Comparison of ENCODE assay signal across 16 cellular contexts in the genomic region with DNA sequence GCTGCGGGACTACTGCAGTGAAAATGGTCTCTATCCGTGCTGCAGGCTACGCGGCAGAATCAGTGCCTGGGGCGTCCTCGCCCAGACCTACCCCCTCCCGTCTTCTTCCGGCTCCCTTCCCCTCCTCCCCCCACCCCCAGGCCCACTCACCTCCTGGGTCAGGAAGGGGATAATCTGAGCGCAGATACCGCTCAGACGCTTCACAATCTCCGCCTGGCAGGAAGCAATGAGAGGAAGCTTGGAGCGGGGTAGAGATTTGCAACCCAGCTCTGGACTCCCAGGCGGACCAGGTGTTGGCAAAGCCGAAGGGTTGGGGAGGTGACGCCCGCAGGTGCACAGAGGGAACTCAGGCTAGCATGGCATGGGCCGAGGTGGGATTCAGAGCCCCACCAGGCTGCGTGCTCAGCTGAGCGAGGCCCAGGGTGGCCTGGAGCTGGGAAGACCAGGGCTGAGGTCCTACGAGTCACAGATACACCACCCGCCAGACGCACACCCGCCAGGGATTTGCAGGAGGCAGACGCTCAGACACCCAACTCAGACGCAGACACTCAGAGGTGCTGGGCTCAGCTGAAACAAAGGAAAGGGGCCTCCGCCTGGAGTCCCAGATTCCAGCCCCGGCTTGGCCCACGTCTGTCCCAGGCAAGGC. TPM values are rescaled to one million over a fixed set of nuclear protein-coding genes. Genes with fewer than 3 reads are reported as not detected.
DNase-seq lines count a peak whose midpoint lies in the region; ATAC-seq and TF ChIP-seq lines count a peak whose summit lies in the region.
"Had no signal": no experiment of that assay in that cellular context is flagged by ENCODE, and none has a peak within 500 bp of the region (broad histone marks: within the 10 kb centered on the region; RNA-seq: fewer than 3 reads in every experiment).

No MANE protein-coding gene starts in this region.

- no peak for ATAC-seq in GM21381 (IDR thresholded peaks at IDR 0.05; ENCODE audit: unreplicated experiment)
- ATAC-seq in HG02678 (IDR thresholded peaks at IDR 0.05; ENCODE audit: unreplicated experiment), result no peak
- ATAC-seq in GM21447 (IDR thresholded peaks at IDR 0.05; ENCODE audit: unreplicated experiment), result no peak

- H3K36me3 Mint-ChIP-seq in neural progenitor cell, result no peaks in the 10 kb centered on the region

- peaks cover 13% of the 10 kb centered on the region in 2 donors for H3K4me1 ChIP-seq in duodenal mucosa (ENCODE audit: control insufficient read depth in 1 of 2, insufficient read depth in 2 of 2, low read length in 2 of 2)
- H3K4me1 ChIP-seq in neural progenitor cell, result peaks cover 20% of the 10 kb centered on the region

- peak overlapping the region; percentile 61 to 63 for H3K4me3 ChIP-seq in duodenal mucosa (ENCODE audit: low read depth in 1 of 2, low read length in 2 of 2)
- peak overlapping the region; percentile 25 for H3K4me3 ChIP-seq in neural progenitor cell
- H3K4me3 ChIP-seq: lung, prostate gland had no signal

- peaks cover 8% of the 10 kb centered on the region for H3K9me3 Mint-ChIP-seq in neural progenitor cell

- peak overlapping the region; percentile 58 for H2AFZ ChIP-seq in neural progenitor cell (replicated peaks)

- H3K9ac ChIP-seq in duodenal mucosa (ENCODE audit: low read depth in 1 of 2, low read length in 2 of 2) (peak overlapping the region; percentile 59 to 63), neural progenitor cell (no peak overlapping the region)

- H3K4me1 Mint-ChIP-seq in neural progenitor cell, result peaks cover 5% of the 10 kb centered on the region

- peak overlapping the region; percentile 74 for H3K4me2 ChIP-seq in neural progenitor cell

- peaks cover 2 to 10% of the 10 kb centered on the region in 2 donors for H3K27me3 ChIP-seq in duodenal mucosa (ENCODE audit: control insufficient read depth in 1 of 2, insufficient read depth in 2 of 2, low read length in 2 of 2)
- H3K27me3 ChIP-seq in neural progenitor cell, result peaks cover 74% of the 10 kb centered on the region
- H3K27me3 ChIP-seq: dorsolateral prefrontal cortex had no signal

- no peak for TF ChIP-seq CTCF in neural progenitor cell (IDR thresholded peaks at IDR 0.05)

- H3F3A ChIP-seq in neural progenitor cell (ENCODE audit: low read depth), result peaks cover 8% of the 10 kb centered on the region

- no peaks in the 10 kb centered on the region for H3K79me2 ChIP-seq in neural progenitor cell (ENCODE audit: low read depth)

- DNase-seq in NCI-H1417 (lab: John Stamatoyannopoulos, UW) (peak in 2 of 3 experiments; percentile 79 to 84), NCI-H1417 treated with DMSO at 0.1 percent for 48 hours (lab: John Stamatoyannopoulos, UW) (no peak), NCI-H82 (lab: John Stamatoyannopoulos, UW) (peak; percentile 46), neural progenitor cell (ENCODE audit: low spot score) (peak; percentile 47)
- DNase-seq: activated CD4-positive, CD25-positive, alpha-beta regulatory T cell; DMS53; Kasumi-1; NCI-H226 had no signal

- H3K9me3 ChIP-seq in duodenal mucosa (ENCODE audit: control insufficient read depth in 1 of 2, low read length in 2 of 2) (no peaks in the 10 kb centered on the region), neural progenitor cell (ENCODE audit: low read depth) (no peaks in the 10 kb centered on the region)
- H3K9me3 ChIP-seq: prostate gland had no signal

- no peak overlapping the region for H3K27ac Mint-ChIP-seq in neural progenitor cell

- H3K27me3 Mint-ChIP-seq in neural progenitor cell (ENCODE audit: insufficient read depth, low read depth), result peaks cover 59% of the 10 kb centered on the region

- no peaks in the 10 kb centered on the region for H3K36me3 ChIP-seq in duodenal mucosa (ENCODE audit: control insufficient read depth in 1 of 2, insufficient read depth in 2 of 2, low read length in 2 of 2)
- no peaks in the 10 kb centered on the region for H3K36me3 ChIP-seq in neural progenitor cell
- H3K36me3 ChIP-seq: prostate gland had no signal

- H3K27ac ChIP-seq in duodenal mucosa (ENCODE audit: low read depth, low read length) (no peak overlapping the region), neural progenitor cell (no peak overlapping the region)
- H3K27ac ChIP-seq: 22Rv1, prostate gland had no signal

- H4K20me1 ChIP-seq in neural progenitor cell (ENCODE audit: low read depth), result peaks cover 16% of the 10 kb centered on the region

- H3K4me3 Mint-ChIP-seq in neural progenitor cell, result no peak overlapping the region

RNA-seq across cellular contexts. Expression of gene TLE2, which starts 4.1 kb away (rescaled TPM):
- 1.1 TPM in 1 of 2 replicates, not detected in the other for total RNA-seq in neural progenitor cell (ENCODE audit: low replicate concordance)

RNA-seq across cellular contexts. Expression of gene TLE5, which starts 37.3 kb away (rescaled TPM):
- total RNA-seq in neural progenitor cell (ENCODE audit: low replicate concordance), result 54.6 and 148 TPM in 2 replicates

RNA-seq across cellular contexts. Expression of gene TLE6, which starts 47.6 kb away (rescaled TPM):
- total RNA-seq in neural progenitor cell (ENCODE audit: low replicate concordance), result 0.22 and 1.8 TPM in 2 replicates
